Comparison of ENCODE assay signal across 12 cellular contexts in genomic region chr6:12113190-12113578, GRCh38.
DNase-seq lines count a peak whose midpoint lies in the region; ATAC-seq, FAIRE-seq and TF ChIP-seq lines count a peak whose summit lies in the region.
"Had no signal": no experiment of that assay in that cellular context is flagged by ENCODE, and none has a peak within 500 bp of the region (broad histone marks: within the 10 kb centered on the region; RNA-seq: fewer than 3 reads in every experiment).

No MANE protein-coding gene starts in this region.

- H2AFZ ChIP-seq in PC-3 (ENCODE audit: low read length), result peak overlapping the region; percentile 65

- H3K27me3 Mint-ChIP-seq in activated T-cell treated with anti-CD3 and anti-CD28 coated beads, Interleukin-2, amount 50 U/mL, for 4 hours (ENCODE audit: low read depth), result no peaks in the 10 kb centered on the region
- H3K27me3 Mint-ChIP-seq in stimulated activated naive B cell treated with anti-CD40 and anti-IgM and Interleukin-4, amounts not matched to agents 10 μg/mL and 1 μg/mL and 100 μg/mL, for 72 hours, result no peaks in the 10 kb centered on the region
- H3K27me3 Mint-ChIP-seq: T-cell had no signal

- peak overlapping the region; percentile 14; the same call in 1 of the 2 replicates for H3K9ac ChIP-seq in PC-3 (ENCODE audit: low read length)
- H3K9ac ChIP-seq: BLaER1 treated with 17β-estradiol and CSF1 and Interleukin-3, amounts not matched to agents 10 nM and 100 nM had no signal

- H3K9me2 ChIP-seq in PC-3 (replicated peaks; ENCODE audit: low read length), result no peaks in the 10 kb centered on the region

- BruUV-seq in PC-3 (replicated peaks; lab: Mats Ljungman, UMichigan), result no TSS peak

- no peaks in the 10 kb centered on the region for H3F3A ChIP-seq in PC-3 (ENCODE audit: low read length, unreplicated experiment)

- peak overlapping the region; percentile 34; the same call in 1 of the 2 replicates for H3K4me3 ChIP-seq in PC-3 (ENCODE audit: low read length)
- H3K4me3 ChIP-seq: BLaER1 treated with 17β-estradiol and CSF1 and Interleukin-3, amounts not matched to agents 10 nM and 100 nM; coronary artery had no signal

- H3K79me2 ChIP-seq in PC-3 (ENCODE audit: low read length), result no peaks in the 10 kb centered on the region

- TF ChIP-seq CTCF in PC-3 (conservative IDR thresholded peaks at IDR 0.05; ENCODE audit: low read depth, low read length) (no peak), D721Med (IDR thresholded peaks at IDR 0.05; ENCODE audit: insufficient read depth, missing control alignments) (no peak)

- intact Hi-C loops in PC-3 (cut with micrococcal nuclease), result no loop called here

- no peaks in the 10 kb centered on the region for H3K27me3 ChIP-seq in PC-3 (ENCODE audit: low read length)
- H3K27me3 ChIP-seq: BLaER1 treated with 17β-estradiol and CSF1 and Interleukin-3, amounts not matched to agents 10 nM and 100 nM had no signal

- H3K9me3 ChIP-seq in PC-3 (ENCODE audit: low read length), result no peaks in the 10 kb centered on the region

- CTCF ChIA-PET in PC-3 (lab: Charles Lee), result no interaction called here

- 0 out of 2 replicates have a peak, but pooled peaks cover 4% of the 10 kb centered on the region for H3K36me3 ChIP-seq in PC-3 (ENCODE audit: low read depth, low read length)

- H3K27ac ChIP-seq in PC-3 (ENCODE audit: low read length) (peak overlapping the region; percentile 61), epithelial cell of prostate (peak overlapping the region; percentile 16)
- H3K27ac ChIP-seq: coronary artery had no signal

- H3K4me2 ChIP-seq in PC-3 (ENCODE audit: low read length), result peak overlapping the region; percentile 69

- peak overlapping the region; percentile 6 for H3K4me3 Mint-ChIP-seq in activated T-cell treated with anti-CD3 and anti-CD28 coated beads, Interleukin-2, amount 50 U/mL, for 4 hours
- H3K4me3 Mint-ChIP-seq in stimulated activated naive B cell treated with anti-CD40 and anti-IgM and Interleukin-4, amounts not matched to agents 10 μg/mL and 1 μg/mL and 100 μg/mL, for 72 hours, result peak overlapping the region in 1 of 2 donors; percentile 34

- H3K4me1 ChIP-seq in PC-3 (ENCODE audit: insufficient read depth, low read length), result peaks cover 16% of the 10 kb centered on the region

- POLR2A ChIA-PET in PC-3 (lab: Charles Lee; ENCODE audit: unreplicated experiment), result no interaction called here

- H3K9me3 Mint-ChIP-seq in activated T-cell treated with anti-CD3 and anti-CD28 coated beads, Interleukin-2, amount 50 U/mL, for 4 hours, result peaks cover 14% of the 10 kb centered on the region
- H3K9me3 Mint-ChIP-seq in stimulated activated naive B cell treated with anti-CD40 and anti-IgM and Interleukin-4, amounts not matched to agents 10 μg/mL and 1 μg/mL and 100 μg/mL, for 72 hours, result peaks cover 8 to 9% of the 10 kb centered on the region in 2 donors

- ATAC-seq in activated T-cell treated with anti-CD3 and anti-CD28 coated beads, Interleukin-2, amount 50 U/mL, for 4 hours, result peak; percentile 46 to 63
- ATAC-seq in PC-3, result peak; percentile 99
- peak; percentile 41 to 71 for ATAC-seq in stimulated activated naive B cell treated with anti-CD40 and anti-IgM and Interleukin-4, amounts not matched to agents 10 μg/mL and 1 μg/mL and 100 μg/mL, for 72 hours (replicated peaks)
- ATAC-seq: T-cell had no signal

- no peaks in the 10 kb centered on the region for H4K20me1 ChIP-seq in PC-3 (ENCODE audit: low read length)
- H4K20me1 ChIP-seq: BLaER1 treated with 17β-estradiol and CSF1 and Interleukin-3, amounts not matched to agents 10 nM and 100 nM had no signal

- no peak for DNase-seq in activated T-cell treated with anti-CD3 and anti-CD28 coated beads, Interleukin-2, amount 50 U/mL, for 4 hours
- DNase-seq in activated T-cell treated with anti-CD3 and anti-CD28 coated beads, Interleukin-2, amount 50 U/mL, for 1 hour, result no peak
- peak; percentile 84 for DNase-seq in PC-3
- peak; percentile 8 for DNase-seq in epithelial cell of prostate (ENCODE audit: low read depth, low spot score)
- DNase-seq in stimulated activated naive B cell treated with anti-CD40 and anti-IgM and Interleukin-4, amounts not matched to agents 10 μg/mL and 1 μg/mL and 100 μg/mL, for 72 hours, result peak; percentile 23
- no peak for DNase-seq in D721Med (ENCODE audit: insufficient read length, low spot score)
- no peak for DNase-seq in SKM-1 treated with dmso at 0.1 percent for 144 hours (lab: John Stamatoyannopoulos, UW; ENCODE audit: unreplicated experiment)
- DNase-seq in activated CD4-positive, CD25-positive, alpha-beta regulatory T cell (lab: John Stamatoyannopoulos, UW), result no peak
- DNase-seq: stimulated activated naive CD4-positive, alpha-beta T cell; T-cell had no signal

- peaks cover 42% of the 10 kb centered on the region for H3K36me3 Mint-ChIP-seq in activated T-cell treated with anti-CD3 and anti-CD28 coated beads, Interleukin-2, amount 50 U/mL, for 4 hours (ENCODE audit: insufficient read depth)
- H3K36me3 Mint-ChIP-seq in stimulated activated naive B cell treated with anti-CD40 and anti-IgM and Interleukin-4, amounts not matched to agents 10 μg/mL and 1 μg/mL and 100 μg/mL, for 72 hours, result peaks cover 38 to 62% of the 10 kb centered on the region in 2 donors

- peak overlapping the region; percentile 81 for H3K27ac Mint-ChIP-seq in stimulated activated naive B cell treated with anti-CD40 and anti-IgM and Interleukin-4, amounts not matched to agents 10 μg/mL and 1 μg/mL and 100 μg/mL, for 72 hours

- FAIRE-seq in D721Med (lab: Jason Lieb, UNC), result no peak

- peaks cover 59% of the 10 kb centered on the region for H3K4me1 Mint-ChIP-seq in activated T-cell treated with anti-CD3 and anti-CD28 coated beads, Interleukin-2, amount 50 U/mL, for 4 hours (ENCODE audit: low read depth)
- peaks cover 30 to 49% of the 10 kb centered on the region in 2 donors for H3K4me1 Mint-ChIP-seq in stimulated activated naive B cell treated with anti-CD40 and anti-IgM and Interleukin-4, amounts not matched to agents 10 μg/mL and 1 μg/mL and 100 μg/mL, for 72 hours

Comparison
In these comparisons a context has a peak if more than half of its experiments do, and no peak if none do; other contexts are left out.
1. DNase-seq: peak in PC-3 (single experiment), epithelial cell of prostate (single experiment) and stimulated activated naive B cell treated with anti-CD40 and anti-IgM and Interleukin-4, amounts not matched to agents 10 μg/mL and 1 μg/mL and 100 μg/mL, for 72 hours (single experiment); none in activated T-cell treated with anti-CD3 and anti-CD28 coated beads, Interleukin-2, amount 50 U/mL, for 4 hours (single experiment), activated T-cell treated with anti-CD3 and anti-CD28 coated beads, Interleukin-2, amount 50 U/mL, for 1 hour (single experiment), D721Med (single experiment), SKM-1 treated with dmso at 0.1 percent for 144 hours (single experiment) and activated CD4-positive, CD25-positive, alpha-beta regulatory T cell (0 of 4).
2. Peak in every context shown above with its lines, with median percentiles within 50 percentile points of each other: ATAC-seq.